ENCODE assay signal across 1 cellular context in genomic region chr17:7885357-7886226, GRCh38.
TF ChIP-seq lines count a peak whose summit lies in the region.

No MANE protein-coding gene starts in this region.

TF ChIP-seq in A549, 52 proteins besides CTCF, POLR2A, EP300 and RAD21:
- TF ChIP-seq SMC3 (IDR thresholded peaks at IDR 0.05), result 0 out of 3 replicates have a peak, but pooled peaks have one; percentile 10
- 0 out of 3 replicates have a peak, but pooled peaks have one; percentile 18 for TF ChIP-seq BCL3 (IDR thresholded peaks at IDR 0.05)
- peak; percentile 72 for TF ChIP-seq CHD2 (IDR thresholded peaks at IDR 0.05; ENCODE audit: low read length, partially characterized antibody)
- TF ChIP-seq NR3C1 (IDR thresholded peaks at IDR 0.05), result no peak
- 0 out of 2 replicates have a peak, but pooled peaks have one; percentile 15 for TF ChIP-seq EHF (CRISPR knock-in tag; IDR thresholded peaks at IDR 0.05)
- peak; percentile 67 to 69 for TF ChIP-seq JUN (IDR thresholded peaks at IDR 0.05)
- TF ChIP-seq ZFP36 (IDR thresholded peaks at IDR 0.05; ENCODE audit: borderline replicate concordance, partially characterized antibody), result no peak
- peak; percentile 88 for TF ChIP-seq MAX (IDR thresholded peaks at IDR 0.05)
- 0 out of 2 replicates have a peak, but pooled peaks have one; percentile 11 for TF ChIP-seq GATA3 (IDR thresholded peaks at IDR 0.05; ENCODE audit: borderline replicate concordance)
TF ChIP-seq in A549: peak in this region for 7.
